ENCODE assay signal across 26 cellular contexts in the genomic region with DNA sequence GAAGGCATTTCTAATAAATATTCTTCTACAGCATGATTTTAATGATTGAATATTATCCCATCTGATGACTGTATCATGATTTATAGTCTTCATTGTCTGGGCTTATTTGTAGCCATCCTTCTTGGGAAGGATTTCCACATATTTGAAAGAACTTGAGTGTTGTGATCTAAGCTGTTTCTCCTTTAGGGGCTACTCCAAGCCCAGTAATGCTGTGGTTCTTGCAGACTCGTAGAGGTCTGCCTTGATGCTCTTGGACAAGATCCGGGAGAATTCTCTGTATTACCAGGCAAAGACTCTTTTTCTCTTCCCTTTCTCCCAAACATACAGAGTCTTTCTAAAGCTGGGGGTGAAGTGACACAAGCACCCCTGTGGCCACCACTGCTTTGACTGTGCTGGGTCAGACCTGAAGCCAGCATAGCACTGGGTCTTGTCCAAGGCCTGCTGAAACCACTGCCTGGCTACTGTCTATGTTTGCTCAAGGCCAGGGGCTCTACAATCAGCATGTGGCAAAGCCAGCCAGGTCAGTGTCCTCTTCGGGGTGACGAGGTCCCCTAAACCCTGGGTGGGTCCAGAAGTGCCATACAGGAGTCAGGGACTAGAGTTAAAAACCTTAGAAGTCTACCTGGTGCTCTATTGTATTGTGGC.
"Had no signal": no experiment of that assay in that cellular context is flagged by ENCODE, and none has a peak within 500 bp of the region (broad histone marks: within the 10 kb centered on the region; RNA-seq: fewer than 3 reads in every experiment).

No MANE protein-coding gene starts in this region.

- H3K4me3 ChIP-seq: cardiac muscle cell, SK-N-MC had no signal

- H3K36me3 ChIP-seq: brain microvascular endothelial cell, cardiac muscle cell, WERI-Rb-1 had no signal

- H3K27ac ChIP-seq: brain microvascular endothelial cell, cardiac muscle cell, SK-N-MC, WERI-Rb-1 had no signal

- H3K27me3 ChIP-seq: brain microvascular endothelial cell, cardiac muscle cell had no signal

- DNase-seq: activated CD4-positive, alpha-beta memory T cell treated with anti-CD3 and anti-CD28 coated beads, Interleukin-2, amount 10 ng/mL, durations not matched to agents 7 days and 5 days; activated CD4-positive, alpha-beta T cell treated with anti-CD3 and anti-CD28 coated beads for 36 hours; activated CD4-positive, alpha-beta T cell treated with anti-CD3 and anti-CD28 coated beads, Interleukin-2, amount 50 U/mL, for 1 hour; activated CD8-positive, alpha-beta memory T cell treated with anti-CD3 and anti-CD28 coated beads, Interleukin-2, amount 50 U/mL, for 4 hours; activated gamma-delta T cell treated with Interleukin-2 at 50 U/mL for 16 hours; activated naive CD4-positive, alpha-beta T cell treated with anti-CD3 and anti-CD28 coated beads, Interleukin-2, amount 10 ng/mL, durations not matched to agents 7 days and 5 days; activated naive CD8-positive, alpha-beta T cell treated with anti-CD3 and anti-CD28 coated beads for 36 hours; activated T-cell treated with anti-CD3 and anti-CD28 coated beads, Interleukin-2, amount 50 U/mL, for 72 hours; brain microvascular endothelial cell; KBM-7; MV-4-11; NCI-H1092 treated with DMSO at 0.1 percent for 48 hours; NCI-H1417 treated with DMSO at 0.1 percent for 48 hours; NCI-H1694; NCI-H2029; NCI-H2107; NCI-H2171 treated with DMSO at 0.1 percent for 48 hours; NCI-H226; NCI-H526; NCI-H774; T-cell; T-helper 2 cell; T1000; WERI-Rb-1 had no signal
